In the genomic region with DNA sequence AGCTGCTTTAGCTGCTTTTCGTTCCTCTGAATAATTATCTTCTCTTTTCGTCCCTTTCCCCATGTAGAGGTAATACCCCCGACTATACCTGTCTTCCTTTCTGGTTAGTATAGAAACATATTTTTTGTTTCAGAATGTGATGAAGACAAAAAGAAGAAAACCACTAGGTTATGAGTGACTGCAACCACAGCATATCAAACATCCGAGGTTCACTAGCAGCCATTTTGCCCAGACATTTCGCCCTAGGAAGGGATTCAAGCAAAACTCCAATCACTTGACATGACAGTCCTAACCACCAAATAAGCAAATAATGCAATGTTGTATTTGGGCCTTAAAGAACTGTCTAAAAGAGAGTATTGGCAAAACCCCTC, we compare ENCODE assay signal across 8 cellular contexts. TPM values are rescaled to one million over a fixed set of nuclear protein-coding genes. Genes with fewer than 3 reads are reported as not detected.
A peak's percentile ranks its signal among the peaks of the same experiment; 100 is the strongest.
DNase-seq lines count a peak whose midpoint lies in the region; ATAC-seq and TF ChIP-seq lines count a peak whose summit lies in the region.

No MANE protein-coding gene starts in this region.

- peaks cover 100% of the 10 kb centered on the region for H3K79me2 ChIP-seq in fibroblast of lung (ENCODE audit: control insufficient read depth, insufficient read depth, low read length)

- H4K20me1 ChIP-seq in fibroblast of lung (ENCODE audit: control insufficient read depth, extremely low read depth, insufficient read depth, low read length), result peaks cover 2% of the 10 kb centered on the region

- H3K4me3 Mint-ChIP-seq in activated CD4-positive, alpha-beta T cell treated with anti-CD3 and anti-CD28 coated beads, Interleukin-2, amount 10 ng/mL, durations not matched to agents 7 days and 5 days, result peak overlapping the region; percentile 27
- H3K4me3 Mint-ChIP-seq in stimulated activated naive CD8-positive, alpha-beta T cell treated with anti-CD3 and anti-CD28 coated beads, Interleukin-15, amount 100 ng/mL, for 72 hours, result peak overlapping the region; percentile 10 to 53

- CTCF ChIA-PET in activated CD4-positive, alpha-beta T cell treated with anti-CD3 and anti-CD28 coated beads, Interleukin-2, amount 10 ng/mL, durations not matched to agents 7 days and 5 days (lab: Charles Lee), result interaction anchor here (1.0 to 2.4 kb wide), 5 partner anchors 9 to 37 kb away, joined by 3 to 9 read pairs (median 4); partner anchors contain the start of genes MGME1 and SNX5

- H3K36me3 Mint-ChIP-seq in activated CD4-positive, alpha-beta T cell treated with anti-CD3 and anti-CD28 coated beads, Interleukin-2, amount 10 ng/mL, durations not matched to agents 7 days and 5 days (ENCODE audit: low read depth), result peaks cover 60% of the 10 kb centered on the region

- H3K9me3 ChIP-seq in fibroblast of lung (ENCODE audit: control insufficient read depth, insufficient read depth, low read depth, low read length), result no peaks in the 10 kb centered on the region

- H3K27ac ChIP-seq in fibroblast of lung (ENCODE audit: insufficient read depth, low read length), result peak overlapping the region; percentile 55

- peaks cover 3% of the 10 kb centered on the region for H3K36me3 ChIP-seq in fibroblast of lung (ENCODE audit: control insufficient read depth, insufficient read depth, low read length)

- peaks cover 22% of the 10 kb centered on the region for H3K4me1 ChIP-seq in fibroblast of lung (ENCODE audit: control insufficient read depth, extremely low read depth, insufficient read depth, low read length)

- no peak for TF ChIP-seq CTCF in fibroblast of lung (conservative IDR thresholded peaks at IDR 0.05 in 1 of 2, IDR thresholded peaks at IDR 0.05 in 1 of 2; ENCODE audit: low read depth in 1 of 2, low read length in 2 of 2)

- H3K4me1 Mint-ChIP-seq in activated CD4-positive, alpha-beta T cell treated with anti-CD3 and anti-CD28 coated beads, Interleukin-2, amount 10 ng/mL, durations not matched to agents 7 days and 5 days, result peaks cover 92% of the 10 kb centered on the region
- peaks cover 84% of the 10 kb centered on the region for H3K4me1 Mint-ChIP-seq in stimulated activated naive CD8-positive, alpha-beta T cell treated with anti-CD3 and anti-CD28 coated beads, Interleukin-15, amount 100 ng/mL, for 72 hours

- H3K4me2 ChIP-seq in fibroblast of lung (ENCODE audit: extremely low read depth, insufficient read depth, low read length), result peak overlapping the region; percentile 28

- H3K27me3 Mint-ChIP-seq in activated CD4-positive, alpha-beta T cell treated with anti-CD3 and anti-CD28 coated beads, Interleukin-2, amount 10 ng/mL, durations not matched to agents 7 days and 5 days, result no peaks in the 10 kb centered on the region
- no peaks in the 10 kb centered on the region for H3K27me3 Mint-ChIP-seq in stimulated activated naive CD8-positive, alpha-beta T cell treated with anti-CD3 and anti-CD28 coated beads, Interleukin-15, amount 100 ng/mL, for 72 hours

- H3K9ac ChIP-seq in fibroblast of lung (ENCODE audit: insufficient read depth, low read length), result no peak overlapping the region

- POLR2A ChIA-PET in activated CD4-positive, alpha-beta T cell treated with anti-CD3 and anti-CD28 coated beads, Interleukin-2, amount 10 ng/mL, durations not matched to agents 7 days and 5 days (lab: Charles Lee), result no interaction called here

- H3K27ac Mint-ChIP-seq in activated CD4-positive, alpha-beta T cell treated with anti-CD3 and anti-CD28 coated beads, Interleukin-2, amount 10 ng/mL, durations not matched to agents 7 days and 5 days, result peak overlapping the region; percentile 62
- peak overlapping the region in 1 of 2 donors; percentile 6 for H3K27ac Mint-ChIP-seq in stimulated activated naive CD8-positive, alpha-beta T cell treated with anti-CD3 and anti-CD28 coated beads, Interleukin-15, amount 100 ng/mL, for 72 hours

- H3K27me3 ChIP-seq in fibroblast of lung (ENCODE audit: control insufficient read depth, insufficient read depth, low read length), result no peaks in the 10 kb centered on the region

- no peak for DNase-seq in activated CD4-positive, alpha-beta T cell treated with anti-CD3 and anti-CD28 coated beads, Interleukin-2, amount 10 ng/mL, durations not matched to agents 7 days and 5 days
- no peak for DNase-seq in activated CD4-positive, alpha-beta T cell treated with anti-CD3 and anti-CD28 coated beads, Interleukin-2, amount 50 U/mL, for 48 hours
- DNase-seq in OCI-M1 (lab: John Stamatoyannopoulos, UW) (peak; percentile 68), fibroblast of lung (ENCODE audit: low read depth in 2 of 2) (no peak), EL (no peak), NCI-H1417 (lab: John Stamatoyannopoulos, UW) (no peak)
- DNase-seq in stimulated activated naive CD8-positive, alpha-beta T cell treated with anti-CD3 and anti-CD28 coated beads, Interleukin-15, amount 100 ng/mL, for 72 hours, result no peak
- DNase-seq in stimulated activated CD4-positive, alpha-beta T cell treated with anti-CD3 and anti-CD28 coated beads, Interleukin-2, amount 100 ng/mL, for 48 hours, result no peak

- H2AFZ ChIP-seq in fibroblast of lung (ENCODE audit: low read length), result no peak overlapping the region

- no peak overlapping the region for H3K4me3 ChIP-seq in fibroblast of lung (replicated peaks in 1 of 4; ENCODE audit: control extremely low read depth in 1 of 4, insufficient read depth in 1 of 4, low read depth in 3 of 4, low read length in 4 of 4)

- peaks cover 5% of the 10 kb centered on the region for H3K9me3 Mint-ChIP-seq in activated CD4-positive, alpha-beta T cell treated with anti-CD3 and anti-CD28 coated beads, Interleukin-2, amount 10 ng/mL, durations not matched to agents 7 days and 5 days
- no peaks in the 10 kb centered on the region for H3K9me3 Mint-ChIP-seq in stimulated activated naive CD8-positive, alpha-beta T cell treated with anti-CD3 and anti-CD28 coated beads, Interleukin-15, amount 100 ng/mL, for 72 hours

- peak; percentile 75 for ATAC-seq in stimulated activated naive CD8-positive, alpha-beta T cell treated with anti-CD3 and anti-CD28 coated beads, Interleukin-15, amount 100 ng/mL, for 72 hours

RNA-seq across cellular contexts. Expression of gene SNX5, which starts 9.4 kb away (rescaled TPM):
- total RNA-seq in activated CD4-positive, alpha-beta T cell treated with anti-CD3 and anti-CD28 coated beads, Interleukin-2, amount 10 ng/mL, durations not matched to agents 7 days and 5 days, result 100 to 1,000 TPM; 149 to 166 TPM
- 122 and 127 TPM in 2 replicates for total RNA-seq in fibroblast of lung
- 73.5 and 76.7 TPM in 2 replicates for polyA plus RNA-seq in fibroblast of lung
- 67.1 and 74.4 TPM in 2 replicates for polyA plus RNA-seq in fibroblast of lung (2012)
- polyA minus RNA-seq in fibroblast of lung (ENCODE audit: low replicate concordance), result 28.0 and 31.7 TPM in 2 replicates

RNA-seq across cellular contexts. Expression of gene MGME1, which starts 9.6 kb away (rescaled TPM):
- total RNA-seq in activated CD4-positive, alpha-beta T cell treated with anti-CD3 and anti-CD28 coated beads, Interleukin-2, amount 10 ng/mL, durations not matched to agents 7 days and 5 days, result 10 to 100 TPM; 36.8 to 41.5 TPM
- total RNA-seq in fibroblast of lung, result 5.4 and 11.9 TPM in 2 replicates
- 11.5 and 11.7 TPM in 2 replicates for polyA plus RNA-seq in fibroblast of lung
- 9.5 and 11.8 TPM in 2 replicates for polyA plus RNA-seq in fibroblast of lung (2012)
- 2.3 TPM in 1 of 2 replicates, not detected in the other for polyA minus RNA-seq in fibroblast of lung (ENCODE audit: low replicate concordance)
